Comparison of ENCODE assay signal across 19 cellular contexts in the genomic region with DNA sequence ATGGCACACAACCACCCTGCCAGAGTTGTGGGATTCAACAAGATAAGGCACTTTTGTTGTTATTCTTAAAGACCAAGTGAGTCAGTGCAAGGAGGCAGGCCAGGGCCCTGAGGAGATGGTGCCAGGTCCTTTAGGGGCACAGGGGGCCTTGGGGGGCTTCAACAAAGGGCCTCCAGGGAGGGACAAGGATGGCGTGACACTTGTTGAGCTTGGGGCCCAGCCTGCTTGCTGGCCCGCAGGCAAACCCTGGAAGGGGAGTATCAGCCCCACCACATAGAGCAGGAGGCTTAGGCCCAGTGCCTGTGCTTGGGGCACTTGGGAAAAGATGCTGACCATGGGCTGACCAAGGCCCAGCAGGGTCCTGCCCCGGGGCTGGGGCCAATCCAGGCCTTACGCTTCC. TPM values are rescaled to one million over a fixed set of nuclear protein-coding genes. Genes with fewer than 3 reads are reported as not detected.
A peak's percentile ranks its signal among the peaks of the same experiment; 100 is the strongest.
DNase-seq lines count a peak whose midpoint lies in the region; ATAC-seq and FAIRE-seq lines count a peak whose summit lies in the region.
"Had no signal": no experiment of that assay in that cellular context is flagged by ENCODE, and none has a peak within 500 bp of the region (broad histone marks: within the 10 kb centered on the region; RNA-seq: fewer than 3 reads in every experiment).

No MANE protein-coding gene starts in this region.

- ATAC-seq in activated naive CD4-positive, alpha-beta T cell treated with anti-CD3 and anti-CD28 coated beads, Interleukin-2, amount 50 U/mL, for 72 hours = no peak
- ATAC-seq in stimulated activated memory B cell treated with anti-CD40 and anti-IgM and Interleukin-4, amounts not matched to agents 10 μg/mL and 1 μg/mL and 100 μg/mL, for 72 hours = no peak
- no peak for ATAC-seq in GM21737 (IDR thresholded peaks at IDR 0.05; ENCODE audit: unreplicated experiment)

- no peaks in the 10 kb centered on the region for H3K36me3 Mint-ChIP-seq in activated naive CD4-positive, alpha-beta T cell treated with anti-CD3 and anti-CD28 coated beads, Interleukin-2, amount 50 U/mL, for 72 hours
- H3K36me3 Mint-ChIP-seq in immature natural killer cell = peaks cover 0 to 15% (median 13%) of the 10 kb centered on the region in 3 donors
- H3K36me3 Mint-ChIP-seq in stimulated activated memory B cell treated with anti-CD40 and anti-IgM and Interleukin-4, amounts not matched to agents 10 μg/mL and 1 μg/mL and 100 μg/mL, for 72 hours = peaks cover 17% of the 10 kb centered on the region

- peak overlapping the region; percentile 79 to 92 for H3K27ac Mint-ChIP-seq in activated naive CD4-positive, alpha-beta T cell treated with anti-CD3 and anti-CD28 coated beads, Interleukin-2, amount 50 U/mL, for 72 hours
- peak overlapping the region; percentile 45 to 98 (median 96) for H3K27ac Mint-ChIP-seq in immature natural killer cell
- peak overlapping the region; percentile 97 for H3K27ac Mint-ChIP-seq in stimulated activated memory B cell treated with anti-CD40 and anti-IgM and Interleukin-4, amounts not matched to agents 10 μg/mL and 1 μg/mL and 100 μg/mL, for 72 hours

- no peaks in the 10 kb centered on the region for H3K9me3 ChIP-seq in KOPT-K1 (ENCODE audit: insufficient read depth, low read length, poor library complexity, severe bottlenecking)

- no peaks in the 10 kb centered on the region for H3K9me3 Mint-ChIP-seq in activated naive CD4-positive, alpha-beta T cell treated with anti-CD3 and anti-CD28 coated beads, Interleukin-2, amount 50 U/mL, for 72 hours
- H3K9me3 Mint-ChIP-seq in immature natural killer cell = peaks cover 0 to under 1% (median 0%) of the 10 kb centered on the region in 6 donors
- no peaks in the 10 kb centered on the region for H3K9me3 Mint-ChIP-seq in stimulated activated memory B cell treated with anti-CD40 and anti-IgM and Interleukin-4, amounts not matched to agents 10 μg/mL and 1 μg/mL and 100 μg/mL, for 72 hours
- H3K9me3 Mint-ChIP-seq: CD8-positive, alpha-beta memory T cell had no signal

- peak overlapping the region; percentile 100 for H3K27ac ChIP-seq in KOPT-K1 (ENCODE audit: low read depth, low read length, poor library complexity, severe bottlenecking)

- FAIRE-seq in urothelium cell line (lab: Jason Lieb, UNC) = no peak
- FAIRE-seq: G401.6 had no signal

- peaks cover 2 to 19% (median 4%) of the 10 kb centered on the region in 3 donors for H3K27me3 Mint-ChIP-seq in immature natural killer cell (ENCODE audit: low read depth in 3 of 3)
- H3K27me3 Mint-ChIP-seq in stimulated activated memory B cell treated with anti-CD40 and anti-IgM and Interleukin-4, amounts not matched to agents 10 μg/mL and 1 μg/mL and 100 μg/mL, for 72 hours = no peaks in the 10 kb centered on the region

- no peaks in the 10 kb centered on the region for H3K36me3 ChIP-seq in KOPT-K1 (ENCODE audit: insufficient read depth, low read length)

- no peak for DNase-seq in activated naive CD4-positive, alpha-beta T cell treated with anti-CD3 and anti-CD28 coated beads, Interleukin-2, amount 50 U/mL, for 72 hours (ENCODE audit: low spot score in 2 of 2)
- DNase-seq in activated naive CD4-positive, alpha-beta T cell treated with Interleukin-2 at 50 U/mL for 16 hours = no peak
- DNase-seq in immature natural killer cell (no peak), superior temporal gyrus (ENCODE audit: extremely low spot score) (no peak), urothelium cell line (ENCODE audit: low spot score) (no peak)
- DNase-seq: CD8-positive, alpha-beta memory T cell; DMS79 treated with DMSO at 0.1 percent for 48 hours; GOT3; KBM-7; NCI-H1436; NCI-H2029; NCI-H2171; NCI-H446; NCI-H69; SHP77 had no signal

- peak overlapping the region in 1 of 5 donors; percentile 36 for H3K4me3 Mint-ChIP-seq in immature natural killer cell
- no peak overlapping the region for H3K4me3 Mint-ChIP-seq in stimulated activated memory B cell treated with anti-CD40 and anti-IgM and Interleukin-4, amounts not matched to agents 10 μg/mL and 1 μg/mL and 100 μg/mL, for 72 hours

- peaks cover 85 to 86% of the 10 kb centered on the region in 2 donors for H3K4me1 Mint-ChIP-seq in immature natural killer cell
- peaks cover 80% of the 10 kb centered on the region for H3K4me1 Mint-ChIP-seq in stimulated activated memory B cell treated with anti-CD40 and anti-IgM and Interleukin-4, amounts not matched to agents 10 μg/mL and 1 μg/mL and 100 μg/mL, for 72 hours

RNA-seq across cellular contexts. Expression of a gene that starts 5.5 kb away (rescaled TPM):
- 10 to 100 TPM; 25.0 to 37.1 TPM for total RNA-seq in activated naive CD4-positive, alpha-beta T cell treated with anti-CD3 and anti-CD28 coated beads, Interleukin-2, amount 50 U/mL, for 72 hours
- polyA plus RNA-seq in immature natural killer cell = 10 to 100 TPM in 2 of 3 donors, 1 to 10 TPM in 1; 9.0 to 40.5 (median 15.3) TPM
